ENCODE assay signal across 10 cellular contexts in genomic region chr20:2654384-2654822, GRCh38. TPM values are rescaled to one million over a fixed set of nuclear protein-coding genes. Genes with fewer than 3 reads are reported as not detected.
A peak's percentile ranks its signal among the peaks of the same experiment; 100 is the strongest.
DNase-seq lines count a peak whose midpoint lies in the region; ATAC-seq, FAIRE-seq and TF ChIP-seq lines count a peak whose summit lies in the region.
"Had no signal": no experiment of that assay in that cellular context is flagged by ENCODE, and none has a peak within 500 bp of the region (broad histone marks: within the 10 kb centered on the region; RNA-seq: fewer than 3 reads in every experiment).

No MANE protein-coding gene starts in this region.

- H3K27me3 ChIP-seq in OCI-LY3 (ENCODE audit: low read depth, low read length) (no peaks in the 10 kb centered on the region), H1 (replicated peaks in 1 of 4; ENCODE audit: control insufficient read depth in 3 of 4, extremely low read depth in 1 of 4, insufficient read depth in 3 of 4, low read length in 3 of 4) (no peaks in the 10 kb centered on the region), osteoblast (ENCODE audit: insufficient read depth, low read length) (no peaks in the 10 kb centered on the region), WERI-Rb-1 (ENCODE audit: insufficient read depth, low read depth, severe bottlenecking) (no peaks in the 10 kb centered on the region)
- H3K27me3 ChIP-seq: ascending aorta had no signal

- H3K27ac ChIP-seq in OCI-LY3 (ENCODE audit: low read length) (peak overlapping the region; percentile 82), H1 (ENCODE audit: low read depth, low read length) (0 out of 2 replicates have a peak overlapping the region, but pooled peaks have one; percentile 26), osteoblast (ENCODE audit: low read depth, low read length) (peak overlapping the region; percentile 61), WERI-Rb-1 (no peak overlapping the region)
- H3K27ac ChIP-seq: ascending aorta had no signal

- no peak overlapping the region for H2BK15ac ChIP-seq in H1 (ENCODE audit: low read length)

- peak overlapping the region; percentile 91 for H3K9ac ChIP-seq in OCI-LY3 (ENCODE audit: low read length)
- peak overlapping the region in 3 of 4 experiments; percentile 19 to 82 (median 48); a peak in 3 of 7 replicates for H3K9ac ChIP-seq in H1 (replicated peaks in 1 of 4; ENCODE audit: extremely low read depth in 1 of 4, low read depth in 3 of 4, low read length in 3 of 4)

- H3K4me1 ChIP-seq in OCI-LY3 (ENCODE audit: low read length) (peaks cover 16% of the 10 kb centered on the region), H1 (replicated peaks in 1 of 4; ENCODE audit: control insufficient read depth in 3 of 4, insufficient read depth in 4 of 4, low read length in 3 of 4) (peaks cover 0 to 5% (median 3%) of the 10 kb centered on the region in 4 experiments; a peak in 5 of 7 replicates), osteoblast (ENCODE audit: insufficient read depth, low read length) (peaks cover 22% of the 10 kb centered on the region)

- no peaks in the 10 kb centered on the region for H3K9me3 ChIP-seq in OCI-LY3 (ENCODE audit: insufficient read depth, low read length)
- no peaks in the 10 kb centered on the region for H3K9me3 ChIP-seq in H1 (ENCODE audit: insufficient read depth in 2 of 2, low read depth in 1 of 2, low read length in 1 of 2)
- H3K9me3 ChIP-seq in osteoblast (ENCODE audit: low read depth, low read length) = no peaks in the 10 kb centered on the region
- H3K9me3 ChIP-seq in WERI-Rb-1 (ENCODE audit: severe bottlenecking) = no peaks in the 10 kb centered on the region
- H3K9me3 ChIP-seq: ascending aorta had no signal

- no peak overlapping the region for H2AK5ac ChIP-seq in H1 (ENCODE audit: low read depth, low read length)

- no peak for TF ChIP-seq EP300 in H1 (IDR thresholded peaks at IDR 0.05; ENCODE audit: borderline replicate concordance in 1 of 2, low read depth in 2 of 2, low read length in 2 of 2)

- H4K20me1 ChIP-seq in OCI-LY3 (ENCODE audit: insufficient read depth, low read length) (peaks cover 61% of the 10 kb centered on the region), H1 (replicated peaks in 1 of 2; ENCODE audit: control insufficient read depth in 1 of 2, insufficient read depth in 2 of 2, low read length in 2 of 2) (peaks cover 40 to 47% of the 10 kb centered on the region in 2 experiments), osteoblast (ENCODE audit: insufficient read depth, low read length) (peaks cover 44% of the 10 kb centered on the region)

- H2BK12ac ChIP-seq in H1 (ENCODE audit: low read depth, low read length) = no peak overlapping the region

- no peak overlapping the region for H2BK120ac ChIP-seq in H1 (replicated peaks; ENCODE audit: low read depth, low read length)

- ATAC-seq in GM21390 (IDR thresholded peaks at IDR 0.05; ENCODE audit: unreplicated experiment) = no peak
- ATAC-seq in GM18858 (IDR thresholded peaks at IDR 0.05; ENCODE audit: unreplicated experiment) = no peak

- H3K56ac ChIP-seq in H1 (replicated peaks; ENCODE audit: insufficient read length, low read depth, low read length) = no peak overlapping the region

- DNase-seq in GM12891 (ENCODE audit: insufficient read length, low spot score) = no peak
- no peak for DNase-seq in H1 (ENCODE audit: low read depth in 1 of 2, low spot score in 2 of 2)
- no peak for DNase-seq in osteoblast (ENCODE audit: insufficient read length, low spot score, missing footprints)
- DNase-seq in HT-29 (ENCODE audit: low spot score) = no peak
- DNase-seq in WERI-Rb-1 = no peak
- DNase-seq: occipital lobe had no signal

- CTCF ChIA-PET in H1 (lab: Charles Lee; ENCODE audit: partially characterized antibody) = interaction anchor here (1.4 to 1.5 kb wide), 2 partner anchors 9 to 134 kb away, joined by 5 read pairs; partner anchors contain the start of gene IDH3B

- H4K91ac ChIP-seq in H1 (replicated peaks; ENCODE audit: insufficient read length, low read length) = no peak overlapping the region

- TF ChIP-seq RAD21 in H1 (IDR thresholded peaks at IDR 0.05 in 1 of 2, conservative IDR thresholded peaks at IDR 0.05 in 1 of 2; ENCODE audit: low read depth in 2 of 2, low read length in 2 of 2) = no peak

- peaks cover 9% of the 10 kb centered on the region for H3K79me1 ChIP-seq in H1 (ENCODE audit: low read depth, low read length)

- H3K23ac ChIP-seq in H1 (ENCODE audit: insufficient read length) = no peak overlapping the region

- no peak overlapping the region for H3K14ac ChIP-seq in H1 (ENCODE audit: insufficient read length)

- H4K8ac ChIP-seq in H1 (ENCODE audit: extremely low read depth, insufficient read depth, low read length) = no peak overlapping the region; the same call in 1 of the 2 replicates

- H3K18ac ChIP-seq in H1 (ENCODE audit: extremely low read depth, low read length) = no peak overlapping the region

- no peak overlapping the region for H3K4ac ChIP-seq in H1 (replicated peaks; ENCODE audit: insufficient read length, low read depth, low read length)

- H3K79me2 ChIP-seq in OCI-LY3 (ENCODE audit: low read length) (peaks cover 77% of the 10 kb centered on the region), H1 (ENCODE audit: control insufficient read depth in 1 of 2, insufficient read depth in 2 of 2, low read length in 2 of 2) (peaks cover 21 to 41% of the 10 kb centered on the region in 2 experiments), osteoblast (ENCODE audit: insufficient read depth, low read length) (peaks cover 53% of the 10 kb centered on the region)

- FAIRE-seq in GM12891 (lab: Jason Lieb, UNC) (peak; percentile 50), H1 (lab: Jason Lieb, UNC) (no peak)

- H2AFZ ChIP-seq in OCI-LY3 (ENCODE audit: low read depth, low read length) = no peak overlapping the region
- H2AFZ ChIP-seq in H1 (ENCODE audit: low read length) = no peak overlapping the region
- H2AFZ ChIP-seq in osteoblast (ENCODE audit: low read length) = no peak overlapping the region

- no peak overlapping the region for H2BK20ac ChIP-seq in H1 (ENCODE audit: low read length)

- TF ChIP-seq POLR2A in GM12891 (IDR thresholded peaks at IDR 0.05; ENCODE audit: low read depth, low read length) (no peak), H1 (IDR thresholded peaks at IDR 0.05; ENCODE audit: control extremely low read depth in 1 of 2, low read depth in 2 of 2, low read length in 2 of 2) (no peak)

- H3K4me2 ChIP-seq in OCI-LY3 (ENCODE audit: low read length) (peak overlapping the region; percentile 85), H1 (ENCODE audit: insufficient read depth in 1 of 2, low read depth in 2 of 2, low read length in 2 of 2) (peak overlapping the region; percentile 84 to 91), osteoblast (ENCODE audit: insufficient read depth, low read length) (peak overlapping the region; percentile 100)

- 0 out of 2 replicates have a peak overlapping the region, but pooled peaks have one; percentile 8 for H2BK5ac ChIP-seq in H1 (ENCODE audit: low read depth, low read length)

- 90% methylated on average over 9 of the region's 9 CpGs; no CpG with 5 or more reads in 1 of the 2 experiments for WGBS in H1 (ENCODE audit: extremely low coverage in 1 of 2, insufficient coverage in 1 of 2, insufficient read length in 1 of 2, insufficient replicate concordance in 2 of 2, low coverage in 1 of 2, low lambda C conversion rate in 2 of 2, missing lambda C conversion rate in 1 of 2), 2 experiments

- H3K23me2 ChIP-seq in H1 (ENCODE audit: low read depth, low read length) = peaks cover 10% of the 10 kb centered on the region

- peaks cover 66% of the 10 kb centered on the region for H3K36me3 ChIP-seq in OCI-LY3 (replicated peaks; ENCODE audit: low read depth, low read length)
- peaks cover 39 to 63% (median 54%) of the 10 kb centered on the region in 4 experiments for H3K36me3 ChIP-seq in H1 (ENCODE audit: control insufficient read depth in 2 of 4, insufficient read depth in 4 of 4, low read length in 3 of 4)
- H3K36me3 ChIP-seq in osteoblast (ENCODE audit: insufficient read depth, low read length) = peaks cover 55% of the 10 kb centered on the region
- peaks cover 68% of the 10 kb centered on the region for H3K36me3 ChIP-seq in WERI-Rb-1

- POLR2A ChIA-PET in H1 (lab: Charles Lee; ENCODE audit: partially characterized antibody) = interaction anchor here (0.8 to 28.5 kb wide), 10 partner anchors 6 to 187 kb away, joined by 3 to 463 read pairs (median 6); partner anchors contain the start of genes IDH3B, NOP56, PCED1A and SNRPB

- H4K5ac ChIP-seq in H1 (ENCODE audit: insufficient read length, low read depth, low read length) = no peak overlapping the region

- TF ChIP-seq CTCF in OCI-LY3 (IDR thresholded peaks at IDR 0.05; ENCODE audit: low read depth, low read length) = no peak
- TF ChIP-seq CTCF in H1 (IDR thresholded peaks at IDR 0.05; ENCODE audit: control extremely low read depth in 1 of 3, insufficient read depth in 1 of 3, low read depth in 1 of 3, low read length in 3 of 3) = no peak
- TF ChIP-seq CTCF in osteoblast (IDR thresholded peaks at IDR 0.05; ENCODE audit: extremely low read depth, low read depth, low read length) = no peak
- no peak for TF ChIP-seq CTCF in WERI-Rb-1 (IDR thresholded peaks at IDR 0.05; ENCODE audit: low read depth, low read length)

- peak overlapping the region; percentile 96 for H3K4me3 ChIP-seq in OCI-LY3 (ENCODE audit: low read length)
- peak overlapping the region; percentile 94 to 100 (median 98); a peak in 7 of 8 replicates for H3K4me3 ChIP-seq in H1 (ENCODE audit: extremely low read depth in 1 of 4, insufficient read depth in 2 of 4, low read depth in 3 of 4, low read length in 4 of 4)
- H3K4me3 ChIP-seq in osteoblast (ENCODE audit: insufficient read depth, low read length) = peak overlapping the region; percentile 98
- no peak overlapping the region for H3K4me3 ChIP-seq in WERI-Rb-1 (ENCODE audit: low read depth, low read length)

RNA-seq across cellular contexts. Expression of gene NOP56, which starts 2.0 kb away (rescaled TPM):
- 297 TPM for polyA plus RNA-seq in GM12891 (2012; ENCODE audit: low read depth, missing spikeins)
- total RNA-seq in H1 (2021; fragmentation: NEBNext Ultra II Directional; extraction: Animal tissue kit (Norgen Biotek cat#: 25700)) = 668 and 677 TPM in 2 replicates
- 364 and 391 TPM in 2 replicates for polyA plus RNA-seq in H1 (2011; rRNA removed)
- 433 TPM for polyA plus RNA-seq in H1 (2011; cell fraction: cytosol; rRNA removed)
- 1,642 TPM for polyA plus RNA-seq in H1 (2011; cell fraction: nucleus; rRNA removed)
- polyA plus RNA-seq in H1 (2012, experiment 1 of 2) = 603 to 679 TPM (median 649 TPM) in 4 replicates
- 135 TPM for polyA plus RNA-seq in H1 (2012, experiment 2 of 2)
- 937 TPM for polyA plus RNA-seq in H1 (2013, experiment 1 of 2)
- 806 TPM for polyA plus RNA-seq in H1 (2013, experiment 2 of 2)
- polyA minus RNA-seq in H1 (2011; rRNA and poly(A)+ RNA removed) = 546 and 558 TPM in 2 replicates
- polyA minus RNA-seq in H1 (2011; cell fraction: cytosol; rRNA and poly(A)+ RNA removed) = 255 TPM
- 857 TPM for polyA minus RNA-seq in H1 (2011; cell fraction: nucleus; rRNA and poly(A)+ RNA removed)
- total RNA-seq in osteoblast = 86.0 and 91.2 TPM in 2 replicates
- 365 and 383 TPM in 2 replicates for total RNA-seq in HT-29 (2014; rRNA removed; shearing (Covaris generic))

RNA-seq across cellular contexts. Expression of gene IDH3B, which starts 9.6 kb away (rescaled TPM):
- polyA plus RNA-seq in GM12891 (2012; ENCODE audit: low read depth, missing spikeins) = 113 TPM
- 103 and 110 TPM in 2 replicates for total RNA-seq in H1 (2021; fragmentation: NEBNext Ultra II Directional; extraction: Animal tissue kit (Norgen Biotek cat#: 25700))
- polyA plus RNA-seq in H1 (2011; rRNA removed) = 162 and 167 TPM in 2 replicates
- polyA plus RNA-seq in H1 (2011; cell fraction: cytosol; rRNA removed) = 202 TPM
- polyA plus RNA-seq in H1 (2011; cell fraction: nucleus; rRNA removed) = 428 TPM
- polyA plus RNA-seq in H1 (2012, experiment 1 of 2) = 129 to 159 TPM (median 155 TPM) in 4 replicates
- 85.7 TPM for polyA plus RNA-seq in H1 (2012, experiment 2 of 2)
- 59.3 TPM for polyA plus RNA-seq in H1 (2013, experiment 1 of 2)
- 52.9 TPM for polyA plus RNA-seq in H1 (2013, experiment 2 of 2)
- 173 and 188 TPM in 2 replicates for polyA minus RNA-seq in H1 (2011; rRNA and poly(A)+ RNA removed)
- polyA minus RNA-seq in H1 (2011; cell fraction: cytosol; rRNA and poly(A)+ RNA removed) = 64.4 TPM
- polyA minus RNA-seq in H1 (2011; cell fraction: nucleus; rRNA and poly(A)+ RNA removed) = 114 TPM
- 67.5 and 71.7 TPM in 2 replicates for total RNA-seq in osteoblast
- 139 and 146 TPM in 2 replicates for total RNA-seq in HT-29 (2014; rRNA removed; shearing (Covaris generic))

RNA-seq across cellular contexts. Expression of gene EBF4, which starts 38.2 kb away (rescaled TPM):
- not detected for polyA plus RNA-seq in GM12891 (2012; ENCODE audit: low read depth, missing spikeins)
- 1.2 and 1.6 TPM in 2 replicates for total RNA-seq in H1 (2021; fragmentation: NEBNext Ultra II Directional; extraction: Animal tissue kit (Norgen Biotek cat#: 25700))
- 2.9 and 3.6 TPM in 2 replicates for polyA plus RNA-seq in H1 (2011; rRNA removed)
- polyA plus RNA-seq in H1 (2011; cell fraction: cytosol; rRNA removed) = 2.9 TPM
- polyA plus RNA-seq in H1 (2011; cell fraction: nucleus; rRNA removed) = 16.0 TPM
- 3.0 to 6.6 TPM (median 3.9 TPM) in 4 replicates for polyA plus RNA-seq in H1 (2012, experiment 1 of 2)
- 2.3 TPM for polyA plus RNA-seq in H1 (2012, experiment 2 of 2)
- polyA plus RNA-seq in H1 (2013, experiment 1 of 2) = 1.5 TPM
- polyA plus RNA-seq in H1 (2013, experiment 2 of 2) = 1.2 TPM
- polyA minus RNA-seq in H1 (2011; rRNA and poly(A)+ RNA removed) = 1.7 and 2.3 TPM in 2 replicates
- polyA minus RNA-seq in H1 (2011; cell fraction: cytosol; rRNA and poly(A)+ RNA removed) = 1.9 TPM
- polyA minus RNA-seq in H1 (2011; cell fraction: nucleus; rRNA and poly(A)+ RNA removed) = 2.4 TPM
- total RNA-seq in osteoblast = under 0.01 and 0.29 TPM in 2 replicates
- 0.03 and 0.23 TPM in 2 replicates for total RNA-seq in HT-29 (2014; rRNA removed; shearing (Covaris generic))
